18 cellular contexts compared by ENCODE assay signal in the genomic region with DNA sequence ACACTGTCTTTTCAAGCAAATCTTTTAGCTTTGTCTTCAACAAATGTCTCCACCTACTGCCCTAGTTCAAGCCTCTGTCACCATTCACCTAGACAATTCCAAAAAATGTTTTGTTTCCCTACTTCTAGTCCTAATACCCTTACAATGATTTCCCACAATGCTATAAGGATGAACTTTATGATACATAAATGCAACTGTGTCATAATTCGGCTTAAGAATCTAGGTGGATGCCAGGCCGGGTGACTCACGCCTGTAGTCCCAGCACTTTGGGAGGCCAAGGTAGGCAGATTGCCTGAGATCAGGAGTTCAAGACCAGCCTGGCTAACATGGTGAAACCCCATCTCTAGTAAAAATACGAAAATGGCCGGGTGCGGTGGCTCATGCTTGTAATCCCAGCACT. TPM values are rescaled to one million over a fixed set of nuclear protein-coding genes. Genes with fewer than 3 reads are reported as not detected.
DNase-seq lines count a peak whose midpoint lies in the region; ATAC-seq and TF ChIP-seq lines count a peak whose summit lies in the region.
"Had no signal": no experiment of that assay in that cellular context is flagged by ENCODE, and none has a peak within 500 bp of the region (broad histone marks: within the 10 kb centered on the region; RNA-seq: fewer than 3 reads in every experiment).

No MANE protein-coding gene starts in this region.

- H4K20me1 ChIP-seq in GM23248 (ENCODE audit: insufficient read depth) = no peaks in the 10 kb centered on the region

- in situ Hi-C loops in GM23248 (cut with MboI) = no loop called here

- intact Hi-C loops in Right ventricle myocardium superior (cut with DNase I) = no loop called here
- intact Hi-C loops in spleen (cut with DNase I; ENCODE audit: low total_unique reads) = no loop called here

- H3F3A ChIP-seq in GM23248 (ENCODE audit: insufficient read depth) = 0 out of 2 replicates have a peak, but pooled peaks cover 5% of the 10 kb centered on the region

- H3K4me1 ChIP-seq in GM23248 (ENCODE audit: insufficient read depth) (peaks cover 7% of the 10 kb centered on the region), spleen (peaks cover 0 to 2% (median 0%) of the 10 kb centered on the region in 6 donors)
- H3K4me1 ChIP-seq: HAP-1 had no signal

- H3K36me3 ChIP-seq in GM23248 (ENCODE audit: low read depth) (no peaks in the 10 kb centered on the region), spleen (no peaks in the 10 kb centered on the region)
- H3K36me3 ChIP-seq: HAP-1 had no signal

- no peaks in the 10 kb centered on the region for H3K9me2 ChIP-seq in GM23248 (ENCODE audit: insufficient read depth)

- no peaks in the 10 kb centered on the region for H3K79me2 ChIP-seq in GM23248 (ENCODE audit: insufficient read depth)

- TF ChIP-seq CTCF in epithelial cell of esophagus (IDR thresholded peaks at IDR 0.05; ENCODE audit: insufficient read depth, low read depth, low read length, missing control alignments) = no peak
- TF ChIP-seq CTCF in spleen (IDR thresholded peaks at IDR 0.05 in 8 of 11, conservative IDR thresholded peaks at IDR 0.05 in 3 of 11) = no peak

- 81 to 90% methylated on average over 6 of the region's 6 CpGs for WGBS in GM23248 (ENCODE audit: low coverage in 1 of 2, low lambda C conversion rate in 2 of 2, missing lambda C conversion rate in 2 of 2), 2 experiments
- WGBS in spleen, 5 donors = 90 to 99% (median 96%) methylated on average over 6 of the region's 6 CpGs

- no peak for TF ChIP-seq POLR2A in spleen (IDR thresholded peaks at IDR 0.05)

- no peak overlapping the region for H3K4me2 ChIP-seq in GM23248 (ENCODE audit: unreplicated experiment)
- H3K4me2 ChIP-seq: A549 had no signal

- H3K27ac ChIP-seq in GM23248 (no peak overlapping the region), spleen (no peak overlapping the region)

- H3K27me3 ChIP-seq in GM23248 (replicated peaks; ENCODE audit: insufficient read depth) (no peaks in the 10 kb centered on the region), spleen (replicated peaks in 1 of 7) (no peaks in the 10 kb centered on the region)

- no peak overlapping the region for H2AFZ ChIP-seq in GM23248

- H3K9me3 ChIP-seq in GM23248 (ENCODE audit: low read depth) (no peaks in the 10 kb centered on the region), spleen (no peaks in the 10 kb centered on the region)
- H3K9me3 ChIP-seq: A549, HAP-1 had no signal

- no peak overlapping the region for H3K9ac ChIP-seq in GM23248

- no peak overlapping the region for H3K4me3 ChIP-seq in GM23248
- no peak overlapping the region for H3K4me3 ChIP-seq in epithelial cell of esophagus (ENCODE audit: low read length)
- H3K4me3 ChIP-seq in spleen = no peak overlapping the region
- H3K4me3 ChIP-seq: A549, HAP-1 had no signal

- peak; percentile 10 for DNase-seq in ELR (ENCODE audit: low read depth)
- peak; percentile 14 for DNase-seq in GM23248
- DNase-seq in epithelial cell of esophagus (ENCODE audit: low read depth) = peak; percentile 29
- no peak for DNase-seq in Right ventricle myocardium superior
- DNase-seq in spleen = no peak
- DNase-seq in AML-193 (lab: John Stamatoyannopoulos, UW) = no peak
- DNase-seq: 8988T; ACHN; C1 segment of cervical spinal cord; Calu3; CD4-positive, alpha-beta memory T cell; COR-L47; DMS53; DMS79 treated with DMSO at 0.1 percent for 48 hours; GOT3; HFFc6 had no signal

- no peak for ATAC-seq in Right ventricle myocardium superior (ENCODE audit: poor library complexity)
- ATAC-seq: A549 had no signal

RNA-seq across cellular contexts. Expression of gene CREBL2, which starts 20.7 kb away (rescaled TPM):
- 38.4 and 41.4 TPM in 2 replicates for total RNA-seq in GM23248 (2014; rRNA removed; shearing (Covaris generic))
- polyA plus RNA-seq in GM23248 (2016; fragmentation: Nextera tagmentation; extraction: Ambion mirVana) = 23.4 and 25.4 TPM in 2 replicates
- total RNA-seq in Right ventricle myocardium superior = 16.7 TPM
- total RNA-seq in spleen = 10 to 100 TPM; 28.6 to 76.0 (median 60.7) TPM
- polyA plus RNA-seq in spleen = 10 to 100 TPM; 14.3 to 28.3 (median 21.6) TPM

RNA-seq across cellular contexts. Expression of gene DUSP16, which starts 28.3 kb away (rescaled TPM):
- total RNA-seq in GM23248 (2014; rRNA removed; shearing (Covaris generic)) = 2.8 and 3.0 TPM in 2 replicates
- 0.74 and 1.1 TPM in 2 replicates for polyA plus RNA-seq in GM23248 (2016; fragmentation: Nextera tagmentation; extraction: Ambion mirVana)
- total RNA-seq in Right ventricle myocardium superior = 12.5 TPM
- total RNA-seq in spleen = 10 to 100 TPM; 19.2 to 43.7 (median 22.1) TPM
- polyA plus RNA-seq in spleen = 1 to 10 TPM; 2.2 to 4.7 (median 2.3) TPM

Comparison
In these comparisons a context has a peak if more than half of its experiments do, and no peak if none do; other contexts are left out.
1. DNase-seq: peak in ELR (single experiment), GM23248 (single experiment) and epithelial cell of esophagus (single experiment); none in Right ventricle myocardium superior (single experiment), spleen (single experiment) and AML-193 (0 of 2).